In genomic region chr10:83917519-83918506, GRCh38 we compare ENCODE assay signal across 9 cellular contexts.
DNase-seq lines count a peak whose midpoint lies in the region; ATAC-seq and TF ChIP-seq lines count a peak whose summit lies in the region.
"Had no signal": no experiment of that assay in that cellular context is flagged by ENCODE, and none has a peak within 500 bp of the region (broad histone marks: within the 10 kb centered on the region; RNA-seq: fewer than 3 reads in every experiment).

No MANE protein-coding gene starts in this region.

- no peaks in the 10 kb centered on the region for H3K27me3 ChIP-seq in HL-60 (ENCODE audit: insufficient read depth, poor library complexity, severe bottlenecking)
- peaks cover 4% of the 10 kb centered on the region for H3K27me3 ChIP-seq in gastroesophageal sphincter
- peaks cover 0 to 6% (median 0%) of the 10 kb centered on the region in 4 donors for H3K27me3 ChIP-seq in esophagus squamous epithelium

- H3K4me1 ChIP-seq in gastroesophageal sphincter (peaks cover 0 to 8% (median 0%) of the 10 kb centered on the region in 3 donors), esophagus squamous epithelium (peaks cover 0 to 7% (median 0%) of the 10 kb centered on the region in 3 donors)

- 12 to 23% methylated on average over 10 to 14 of the region's 17 CpGs for WGBS in gastroesophageal sphincter (ENCODE audit: low coverage in 1 of 2), 2 donors
- 41 to 48% methylated on average over 11 to 14 of the region's 17 CpGs for WGBS in esophagus squamous epithelium, 2 donors

- TF ChIP-seq CTCF in GM12865 (IDR thresholded peaks at IDR 0.05; ENCODE audit: insufficient read depth, low read depth, low read length, missing control alignments): peak; percentile 39
- TF ChIP-seq CTCF in HL-60 (IDR thresholded peaks at IDR 0.05; ENCODE audit: insufficient read depth, low read length): peak; percentile 27
- TF ChIP-seq CTCF in gastroesophageal sphincter (IDR thresholded peaks at IDR 0.05): no peak
- TF ChIP-seq CTCF in esophagus squamous epithelium (IDR thresholded peaks at IDR 0.05): peak in 1 of 6 experiments; percentile 15

- no peaks in the 10 kb centered on the region for H3K9me3 ChIP-seq in gastroesophageal sphincter
- no peaks in the 10 kb centered on the region for H3K9me3 ChIP-seq in esophagus squamous epithelium

- DNase-seq in GM12865 (ENCODE audit: low read depth) (peak; percentile 71), HL-60 (ENCODE audit: low read depth in 1 of 2, low spot score in 1 of 2) (peak; percentile 76 to 82), ureter (ENCODE audit: low spot score) (peak; percentile 55), GM19240 (ENCODE audit: insufficient read length, low spot score) (no peak), NCI-H345 (lab: John Stamatoyannopoulos, UW) (no peak), esophagus squamous epithelium (lab: John Stamatoyannopoulos, UW) (no peak)
- DNase-seq: naive B cell had no signal

- H3K36me3 ChIP-seq in gastroesophageal sphincter: no peaks in the 10 kb centered on the region
- no peaks in the 10 kb centered on the region for H3K36me3 ChIP-seq in esophagus squamous epithelium

- intact Hi-C loops in esophagus squamous epithelium (cut with DNase I): no loop called here

- H3K4me3 ChIP-seq in GM12865 (ENCODE audit: low read depth, low read length) (no peak overlapping the region), HL-60 (replicated peaks; ENCODE audit: insufficient read depth, low read length) (no peak overlapping the region), gastroesophageal sphincter (no peak overlapping the region), esophagus squamous epithelium (no peak overlapping the region)

- TF ChIP-seq POLR2A in gastroesophageal sphincter (IDR thresholded peaks at IDR 0.05) (no peak), esophagus squamous epithelium (IDR thresholded peaks at IDR 0.05) (no peak)

- ATAC-seq in GM21526 (IDR thresholded peaks at IDR 0.05; ENCODE audit: low FRiP score, unreplicated experiment) (peak; percentile 74), gastroesophageal sphincter (peak; percentile 48)

- no peak for TF ChIP-seq EP300 in gastroesophageal sphincter (IDR thresholded peaks at IDR 0.05)

- H3K27ac ChIP-seq in HL-60 (replicated peaks): peak overlapping the region; percentile 71
- H3K27ac ChIP-seq in gastroesophageal sphincter: no peak overlapping the region
- H3K27ac ChIP-seq in esophagus squamous epithelium: peak overlapping the region in 1 of 4 donors; percentile 21

Comparison
In these comparisons a context has a peak if more than half of its experiments do, and no peak if none do; other contexts are left out.
1. DNase-seq: peak in GM12865 (single experiment), HL-60 (2 of 2) and ureter (single experiment); none in GM19240 (single experiment), NCI-H345 (single experiment) and esophagus squamous epithelium (single experiment).
2. CTCF ChIP-seq: peak in GM12865 (single experiment) and HL-60 (single experiment); none in gastroesophageal sphincter (0 of 4).